Comparison of ENCODE assay signal across 25 cellular contexts in genomic region chrX:19565605-19566004, GRCh38. TPM values are rescaled to one million over a fixed set of nuclear protein-coding genes. Genes with fewer than 3 reads are reported as not detected.
A peak's percentile ranks its signal among the peaks of the same experiment; 100 is the strongest.
DNase-seq lines count a peak whose midpoint lies in the region; ATAC-seq and TF ChIP-seq lines count a peak whose summit lies in the region.
"Had no signal": no experiment of that assay in that cellular context is flagged by ENCODE, and none has a peak within 500 bp of the region (broad histone marks: within the 10 kb centered on the region; RNA-seq: fewer than 3 reads in every experiment).

No MANE protein-coding gene starts in this region.

- H3K4me1 Mint-ChIP-seq in T-helper 2 cell treated with Interferon-gamma antibody and Interleukin-4, amounts not matched to agents 5 μg/mL and 100 μg/mL, for 36 hours (ENCODE audit: low read depth), result peaks cover 27% of the 10 kb centered on the region
- peaks cover 16% of the 10 kb centered on the region for H3K4me1 Mint-ChIP-seq in CD8-positive, alpha-beta T cell (ENCODE audit: low read depth)
- peaks cover 59% of the 10 kb centered on the region for H3K4me1 Mint-ChIP-seq in activated CD4-positive, alpha-beta memory T cell treated with anti-CD3 and anti-CD28 coated beads for 36 hours (ENCODE audit: low read depth)

- H3K4me3 ChIP-seq in CD8-positive, alpha-beta T cell (ENCODE audit: low read depth, low read length), result no peak overlapping the region
- H3K4me3 ChIP-seq: dorsolateral prefrontal cortex, pancreas, upper lobe of right lung had no signal

- POLR2A ChIA-PET in CD8-positive, alpha-beta T cell (lab: Charles Lee), result no interaction called here
- POLR2A ChIA-PET in activated CD4-positive, alpha-beta memory T cell treated with anti-CD3 and anti-CD28 coated beads for 36 hours (lab: Charles Lee), result interaction anchor here (1.6 to 2.3 kb wide), 2 partner anchors 11 to 16 kb away, joined by 4 to 6 read pairs; no protein-coding TSS in a partner anchor

- no peaks in the 10 kb centered on the region for H3K4me1 ChIP-seq in CD8-positive, alpha-beta T cell (ENCODE audit: insufficient read depth, low read length)
- H3K4me1 ChIP-seq: pancreas, upper lobe of right lung had no signal

- H3K27ac ChIP-seq in CD8-positive, alpha-beta T cell (ENCODE audit: low read depth, low read length), result no peak overlapping the region
- H3K27ac ChIP-seq: dorsolateral prefrontal cortex, pancreas, upper lobe of right lung, WERI-Rb-1 had no signal

- no peak for ATAC-seq in CD8-positive, alpha-beta T cell
- ATAC-seq in left colon (peak; percentile 44), HG02973 (IDR thresholded peaks at IDR 0.05; ENCODE audit: unreplicated experiment) (no peak)
- ATAC-seq: pancreas had no signal

- peak overlapping the region; percentile 9 for H3K27ac Mint-ChIP-seq in T-helper 2 cell treated with Interferon-gamma antibody and Interleukin-4, amounts not matched to agents 5 μg/mL and 100 μg/mL, for 36 hours
- H3K27ac Mint-ChIP-seq in CD8-positive, alpha-beta T cell, result peak overlapping the region; percentile 42
- peak overlapping the region; percentile 93 for H3K27ac Mint-ChIP-seq in activated CD4-positive, alpha-beta memory T cell treated with anti-CD3 and anti-CD28 coated beads for 36 hours

- no peak for TF ChIP-seq CTCF in CD8-positive, alpha-beta T cell (IDR thresholded peaks at IDR 0.05)

- CTCF ChIA-PET in CD8-positive, alpha-beta T cell (lab: Charles Lee), result interaction anchor here (0.7 kb wide), 1 partner anchor 14 kb away, joined by 4 read pairs; no protein-coding TSS in a partner anchor
- CTCF ChIA-PET in activated CD4-positive, alpha-beta memory T cell treated with anti-CD3 and anti-CD28 coated beads for 36 hours (lab: Charles Lee), result interaction anchor here (1.9 kb wide), 1 partner anchor 13 kb away, joined by 4 read pairs; no protein-coding TSS in a partner anchor

- H3K36me3 Mint-ChIP-seq in T-helper 2 cell treated with Interferon-gamma antibody and Interleukin-4, amounts not matched to agents 5 μg/mL and 100 μg/mL, for 36 hours (ENCODE audit: low read depth), result peaks cover 29% of the 10 kb centered on the region
- peaks cover 68% of the 10 kb centered on the region for H3K36me3 Mint-ChIP-seq in CD8-positive, alpha-beta T cell
- H3K36me3 Mint-ChIP-seq in activated CD4-positive, alpha-beta memory T cell treated with anti-CD3 and anti-CD28 coated beads for 36 hours, result peaks cover 23% of the 10 kb centered on the region

- H3K36me3 ChIP-seq in CD8-positive, alpha-beta T cell (ENCODE audit: insufficient read depth, low read length), result peaks cover 10% of the 10 kb centered on the region
- H3K36me3 ChIP-seq: pancreas, upper lobe of right lung, WERI-Rb-1 had no signal

- no peaks in the 10 kb centered on the region for H3K9me3 Mint-ChIP-seq in T-helper 2 cell treated with Interferon-gamma antibody and Interleukin-4, amounts not matched to agents 5 μg/mL and 100 μg/mL, for 36 hours
- H3K9me3 Mint-ChIP-seq in CD8-positive, alpha-beta T cell, result no peaks in the 10 kb centered on the region
- no peaks in the 10 kb centered on the region for H3K9me3 Mint-ChIP-seq in activated CD4-positive, alpha-beta memory T cell treated with anti-CD3 and anti-CD28 coated beads for 36 hours

- H3K4me3 Mint-ChIP-seq in T-helper 2 cell treated with Interferon-gamma antibody and Interleukin-4, amounts not matched to agents 5 μg/mL and 100 μg/mL, for 36 hours, result no peak overlapping the region
- H3K4me3 Mint-ChIP-seq in CD8-positive, alpha-beta T cell, result no peak overlapping the region
- no peak overlapping the region for H3K4me3 Mint-ChIP-seq in activated CD4-positive, alpha-beta memory T cell treated with anti-CD3 and anti-CD28 coated beads for 36 hours

- no peaks in the 10 kb centered on the region for H3K27me3 ChIP-seq in CD8-positive, alpha-beta T cell (ENCODE audit: insufficient read depth, low read length)
- H3K27me3 ChIP-seq: pancreas, upper lobe of right lung had no signal

- intact Hi-C loops in CD8-positive, alpha-beta T cell (cut with DNase I, micrococcal nuclease), result no loop called here
- intact Hi-C loops in activated CD4-positive, alpha-beta memory T cell treated with anti-CD3 and anti-CD28 coated beads for 36 hours (cut with micrococcal nuclease), result loop anchor here (1.0 to 5.0 kb wide), 3 partner anchors 15 to 117 kb away; no protein-coding TSS in a partner anchor
- intact Hi-C loops in left colon (cut with DNase I, micrococcal nuclease), result no loop called here

- DNase-seq in T-helper 2 cell treated with Interferon-gamma antibody and Interleukin-4, amounts not matched to agents 5 μg/mL and 100 μg/mL, for 36 hours (ENCODE audit: low spot score), result no peak
- no peak for DNase-seq in T-helper 2 cell
- DNase-seq in CD8-positive, alpha-beta T cell, result no peak
- DNase-seq in activated CD4-positive, alpha-beta memory T cell treated with anti-CD3 and anti-CD28 coated beads for 36 hours, result no peak
- no peak for DNase-seq in left colon
- no peak for DNase-seq in NCI-H510A treated with DMSO at 0.1 percent for 48 hours (lab: John Stamatoyannopoulos, UW)
- DNase-seq in HPDE6-E6E7 (ENCODE audit: extremely low spot score), result no peak
- DNase-seq: 8988T; anterior cingulate cortex; caudate nucleus; DMS79 treated with DMSO at 0.1 percent for 48 hours; dorsolateral prefrontal cortex; glutamatergic neuron; GOT3; kidney glomerular epithelial cell; naive thymus-derived CD4-positive, alpha-beta T cell; NCI-H524; pancreas; right cardiac atrium; RPMI8226; SK-N-SH; upper lobe of right lung; WERI-Rb-1 had no signal

- no peaks in the 10 kb centered on the region for H3K9me3 ChIP-seq in CD8-positive, alpha-beta T cell (ENCODE audit: low read length)
- H3K9me3 ChIP-seq: pancreas, SK-N-SH, upper lobe of right lung had no signal

- no peaks in the 10 kb centered on the region for H3K27me3 Mint-ChIP-seq in T-helper 2 cell treated with Interferon-gamma antibody and Interleukin-4, amounts not matched to agents 5 μg/mL and 100 μg/mL, for 36 hours (ENCODE audit: low read depth)
- H3K27me3 Mint-ChIP-seq in CD8-positive, alpha-beta T cell (ENCODE audit: low read depth), result no peaks in the 10 kb centered on the region
- H3K27me3 Mint-ChIP-seq in activated CD4-positive, alpha-beta memory T cell treated with anti-CD3 and anti-CD28 coated beads for 36 hours, result no peaks in the 10 kb centered on the region
- H3K27me3 Mint-ChIP-seq: naive thymus-derived CD4-positive, alpha-beta T cell had no signal

RNA-seq across cellular contexts. Expression of gene MAP3K15, which starts 50.3 kb away (rescaled TPM):
- under 1 TPM in 1 of 2 experiments, not detected in 1; 0.14 TPM for total RNA-seq in CD8-positive, alpha-beta T cell
- total RNA-seq in activated CD4-positive, alpha-beta memory T cell treated with anti-CD3 and anti-CD28 coated beads for 36 hours, result under 1 TPM; 0.31 to 0.69 TPM
- total RNA-seq in left colon, result under 1 TPM; 0.12 to 0.17 TPM
- total RNA-seq: subcutaneous adipose tissue had no signal

Comparison
In these comparisons a context has a peak if more than half of its experiments do, and no peak if none do; other contexts are left out.
1. H3K27ac Mint-ChIP-seq: peak in every context shown above with its lines; median percentile 93 in activated CD4-positive, alpha-beta memory T cell treated with anti-CD3 and anti-CD28 coated beads for 36 hours; 42 in CD8-positive, alpha-beta T cell; 9 in T-helper 2 cell treated with Interferon-gamma antibody and Interleukin-4, amounts not matched to agents 5 μg/mL and 100 μg/mL, for 36 hours.